15 cellular contexts compared by ENCODE assay signal in the genomic region with DNA sequence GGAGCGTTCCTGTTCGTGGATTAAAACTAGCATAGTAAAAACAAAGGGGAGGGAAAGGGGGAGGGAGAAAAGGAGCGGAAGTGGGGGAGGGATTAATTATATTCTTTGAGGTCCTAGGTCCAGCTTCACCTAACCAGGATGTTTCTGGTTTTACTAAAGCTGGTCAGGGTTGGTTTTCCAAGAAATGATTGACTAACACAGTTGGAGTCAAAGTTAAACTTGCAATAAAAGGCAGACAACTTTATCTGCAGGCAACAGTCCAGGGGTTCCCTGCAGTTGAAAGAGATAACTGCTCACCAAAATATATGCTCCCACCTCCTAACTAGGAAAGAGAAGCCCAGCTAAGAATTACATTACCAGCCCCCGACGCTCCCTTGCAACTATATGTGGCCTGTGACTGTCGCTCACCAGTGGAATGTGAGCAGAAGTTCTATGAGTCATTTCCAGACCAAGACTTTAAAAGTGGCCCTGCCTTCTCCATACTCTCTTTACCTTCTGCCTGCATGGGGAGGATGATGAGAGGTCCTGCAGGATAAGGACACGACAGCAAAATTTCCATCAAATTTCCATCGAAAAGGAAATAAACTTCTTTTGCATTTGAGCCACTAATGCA.
A peak's percentile ranks its signal among the peaks of the same experiment; 100 is the strongest.
DNase-seq lines count a peak whose midpoint lies in the region; ATAC-seq, FAIRE-seq and TF ChIP-seq lines count a peak whose summit lies in the region.
"Had no signal": no experiment of that assay in that cellular context is flagged by ENCODE, and none has a peak within 500 bp of the region (broad histone marks: within the 10 kb centered on the region; RNA-seq: fewer than 3 reads in every experiment).

No MANE protein-coding gene starts in this region.

- peaks cover 21% of the 10 kb centered on the region for H3K4me1 Mint-ChIP-seq in astrocyte (ENCODE audit: low read depth, unreplicated experiment)

- no peaks in the 10 kb centered on the region for H3K36me3 Mint-ChIP-seq in astrocyte (ENCODE audit: low read depth, unreplicated experiment)

- H3K27me3 ChIP-seq in A673 (replicated peaks; ENCODE audit: insufficient read depth, low read depth, low read length, poor library complexity) (no peaks in the 10 kb centered on the region), astrocyte (ENCODE audit: insufficient read depth, low read length) (no peaks in the 10 kb centered on the region)

- 58 to 70% methylated on average over 3 to 5 of the region's 8 CpGs for WGBS in mesodermal cell (ENCODE audit: insufficient coverage in 2 of 2), 2 experiments

- DNase-seq in A673 (ENCODE audit: low spot score) (peak; percentile 12), astrocyte (ENCODE audit: low read depth) (no peak), D341Med (ENCODE audit: low spot score) (no peak), NCI-H146 (lab: John Stamatoyannopoulos, UW) (no peak), NCI-H510A (lab: John Stamatoyannopoulos, UW) (no peak)
- DNase-seq: activated CD4-positive, alpha-beta T cell treated with anti-CD3 and anti-CD28 coated beads for 4 hours; activated T-cell treated with anti-CD3 and anti-CD28 coated beads, Interleukin-2, amount 50 U/mL, for 24 hours; mammary epithelial cell; NCI-H1436; posterior cingulate gyrus; T-helper 1 cell had no signal

- H3K9me3 ChIP-seq in A673 (ENCODE audit: low read depth, low read length, poor library complexity, severe bottlenecking) (no peaks in the 10 kb centered on the region), astrocyte (ENCODE audit: insufficient read depth, low read depth, low read length) (no peaks in the 10 kb centered on the region), mesodermal cell (ENCODE audit: control insufficient read depth, low read length) (no peaks in the 10 kb centered on the region)
- H3K9me3 ChIP-seq: thoracic aorta had no signal

- H3K4me1 ChIP-seq in A673 (ENCODE audit: insufficient read depth, low read length, poor library complexity, severe bottlenecking) (no peaks in the 10 kb centered on the region), astrocyte (ENCODE audit: insufficient read depth, low read length) (peaks cover 11% of the 10 kb centered on the region), mesodermal cell (ENCODE audit: control insufficient read depth, insufficient read depth, low read length, poor library complexity, severe bottlenecking) (peaks cover 31% of the 10 kb centered on the region)

- no peaks in the 10 kb centered on the region for H3K79me2 ChIP-seq in astrocyte (ENCODE audit: insufficient read depth, low read length)

- TF ChIP-seq CTCF in A673 (conservative IDR thresholded peaks at IDR 0.05; ENCODE audit: low read depth, low read length) (no peak), astrocyte (IDR thresholded peaks at IDR 0.05; ENCODE audit: insufficient read depth, low read depth, low read length) (no peak)

- no peak overlapping the region for H3K4me3 ChIP-seq in A673 (ENCODE audit: low read depth, low read length, poor library complexity, severe bottlenecking)
- H3K4me3 ChIP-seq in astrocyte (ENCODE audit: insufficient read depth, low read depth, low read length) = no peak overlapping the region
- no peak overlapping the region for H3K4me3 ChIP-seq in mesodermal cell (ENCODE audit: extremely low read depth, insufficient read depth, low read length, poor library complexity, severe bottlenecking)
- H3K4me3 ChIP-seq: thoracic aorta had no signal

- peak overlapping the region; percentile 27 for H3K27ac Mint-ChIP-seq in astrocyte (ENCODE audit: unreplicated experiment)
- H3K27ac Mint-ChIP-seq: activated T-cell treated with anti-CD3 and anti-CD28 coated beads, Interleukin-2, amount 50 U/mL, for 24 hours had no signal

- BruUV-seq in A673 (replicated peaks; lab: Mats Ljungman, UMichigan) = no TSS peak

- intact Hi-C loops in A673 (cut with micrococcal nuclease; ENCODE audit: unreplicated experiment) = no loop called here

- peaks cover 2% of the 10 kb centered on the region for H3K9me3 Mint-ChIP-seq in astrocyte (ENCODE audit: unreplicated experiment)
- H3K9me3 Mint-ChIP-seq: activated T-cell treated with anti-CD3 and anti-CD28 coated beads, Interleukin-2, amount 50 U/mL, for 24 hours had no signal

- no peaks in the 10 kb centered on the region for H4K20me1 ChIP-seq in astrocyte (ENCODE audit: insufficient read depth, low read length)

- no peak overlapping the region for H2AFZ ChIP-seq in astrocyte (ENCODE audit: low read depth, low read length)

- no peaks in the 10 kb centered on the region for H3K36me3 ChIP-seq in A673 (ENCODE audit: insufficient read depth, low read length, poor library complexity, severe bottlenecking)
- no peaks in the 10 kb centered on the region for H3K36me3 ChIP-seq in astrocyte (ENCODE audit: insufficient read depth, low read length)
- H3K36me3 ChIP-seq in mesodermal cell (ENCODE audit: control insufficient read depth, insufficient read depth, low read length) = no peaks in the 10 kb centered on the region
- H3K36me3 ChIP-seq: thoracic aorta had no signal

- FAIRE-seq in astrocyte (lab: Jason Lieb, UNC) = no peak

- ATAC-seq in HG03520 (IDR thresholded peaks at IDR 0.05; ENCODE audit: unreplicated experiment) = peak; percentile 43
- ATAC-seq in HG02588 (IDR thresholded peaks at IDR 0.05; ENCODE audit: unreplicated experiment) = no peak

- H3K9ac ChIP-seq in astrocyte (ENCODE audit: low read length) = no peak overlapping the region

- H3K27ac ChIP-seq in A673 (ENCODE audit: low read depth, low read length, poor library complexity, severe bottlenecking) = no peak overlapping the region
- H3K27ac ChIP-seq in astrocyte (ENCODE audit: low read depth, low read length) = no peak overlapping the region
- peak overlapping the region; percentile 68 for H3K27ac ChIP-seq in mesodermal cell (ENCODE audit: low read depth, low read length, severe bottlenecking)
- H3K27ac ChIP-seq: thoracic aorta had no signal

- H3K4me3 Mint-ChIP-seq in astrocyte (ENCODE audit: unreplicated experiment) = peak overlapping the region; percentile 0
- H3K4me3 Mint-ChIP-seq: activated T-cell treated with anti-CD3 and anti-CD28 coated beads, Interleukin-2, amount 50 U/mL, for 24 hours had no signal

- peaks cover 11% of the 10 kb centered on the region for H3K27me3 Mint-ChIP-seq in astrocyte (ENCODE audit: low read depth, unreplicated experiment)

- POLR2A ChIA-PET in A673 (lab: Charles Lee; ENCODE audit: low non-redundant PET) = no interaction called here

- H3K4me2 ChIP-seq in astrocyte (ENCODE audit: low read length) = peak overlapping the region; percentile 44

- CTCF ChIA-PET in A673 (lab: Charles Lee) = no interaction called here
